In the genomic region with DNA sequence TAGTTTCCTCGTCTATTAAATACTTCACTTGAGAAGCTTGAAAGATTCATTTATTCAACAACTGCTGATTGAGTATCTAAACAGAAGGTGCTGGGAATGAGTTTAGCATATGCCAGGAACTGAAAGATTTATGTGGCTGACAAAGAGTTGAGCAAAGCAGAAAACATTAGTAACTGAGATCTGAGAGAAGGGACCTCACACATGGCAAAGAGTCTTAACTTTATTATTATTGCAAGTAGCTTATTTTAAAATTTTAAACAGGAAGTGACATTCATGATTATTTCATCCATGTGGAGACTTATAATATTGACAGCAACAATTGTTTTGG, we compare ENCODE assay signal across 16 cellular contexts.
DNase-seq lines count a peak whose midpoint lies in the region; ATAC-seq and TF ChIP-seq lines count a peak whose summit lies in the region.
"Had no signal": no experiment of that assay in that cellular context is flagged by ENCODE, and none has a peak within 500 bp of the region (broad histone marks: within the 10 kb centered on the region; RNA-seq: fewer than 3 reads in every experiment).

No MANE protein-coding gene starts in this region.

- no peak overlapping the region for H3K9ac ChIP-seq in DND-41 (ENCODE audit: low read depth, low read length)
- no peak overlapping the region for H3K9ac ChIP-seq in Loucy (ENCODE audit: low read depth, low read length, poor library complexity, severe bottlenecking)
- H3K9ac ChIP-seq: BLaER1 had no signal

- no peaks in the 10 kb centered on the region for H3K27me3 Mint-ChIP-seq in T-helper 17 cell
- H3K27me3 Mint-ChIP-seq: IgD-negative memory B cell had no signal

- H3K4me1 ChIP-seq in DND-41 (ENCODE audit: insufficient read depth, low read length) = no peaks in the 10 kb centered on the region
- H3K4me1 ChIP-seq in Loucy (ENCODE audit: insufficient read depth, low read length, poor library complexity, severe bottlenecking) = no peaks in the 10 kb centered on the region
- H3K4me1 ChIP-seq: BLaER1 had no signal

- H3K27ac Mint-ChIP-seq in T-helper 17 cell = no peak overlapping the region
- H3K27ac Mint-ChIP-seq: activated CD4-positive, alpha-beta T cell treated with anti-CD3 and anti-CD28 coated beads, Interleukin-2, amount 10 ng/mL, durations not matched to agents 7 days and 5 days; stimulated activated naive B cell treated with anti-CD40 and anti-IgM and Interleukin-4, amounts not matched to agents 10 μg/mL and 1 μg/mL and 100 μg/mL, for 72 hours had no signal

- peaks cover 4% of the 10 kb centered on the region for H3K4me1 Mint-ChIP-seq in T-helper 17 cell

- H3K27ac ChIP-seq in DND-41 (ENCODE audit: low read length) = no peak overlapping the region
- H3K27ac ChIP-seq: BLaER1, coronary artery had no signal

- TF ChIP-seq CTCF in DND-41 (IDR thresholded peaks at IDR 0.05; ENCODE audit: borderline replicate concordance, extremely low read depth, low read length, poor library complexity, severe bottlenecking) (no peak), Loucy (conservative IDR thresholded peaks at IDR 0.05; ENCODE audit: low read length) (no peak)

- H3K9me3 ChIP-seq in DND-41 (ENCODE audit: insufficient read depth, low read length, severe bottlenecking) (peaks cover 4% of the 10 kb centered on the region), Loucy (ENCODE audit: insufficient read depth, low read depth, low read length) (peaks cover 13% of the 10 kb centered on the region; the same call in 1 of the 2 replicates), T-helper 17 cell (ENCODE audit: control insufficient read depth, low read length, poor library complexity, severe bottlenecking) (no peaks in the 10 kb centered on the region)
- H3K9me3 ChIP-seq: BLaER1 had no signal

- H4K20me1 ChIP-seq in DND-41 (ENCODE audit: insufficient read depth, low read length) (no peaks in the 10 kb centered on the region), Loucy (ENCODE audit: insufficient read depth, low read length, poor library complexity, severe bottlenecking) (no peaks in the 10 kb centered on the region)
- H4K20me1 ChIP-seq: BLaER1 had no signal

- H2AFZ ChIP-seq in DND-41 (ENCODE audit: low read depth, low read length) (0 out of 2 replicates have a peak overlapping the region, but pooled peaks have one; percentile 25), Loucy (ENCODE audit: low read length) (peak overlapping the region; percentile 14; the same call in 1 of the 2 replicates)

- no peak overlapping the region for H3K4me3 ChIP-seq in DND-41 (ENCODE audit: low read depth in 1 of 2, low read length in 2 of 2)
- H3K4me3 ChIP-seq in Loucy (ENCODE audit: low read length, poor library complexity, severe bottlenecking) = no peak overlapping the region
- H3K4me3 ChIP-seq: BLaER1, coronary artery had no signal

- H3K79me2 ChIP-seq in DND-41 (ENCODE audit: insufficient read depth, low read length) (no peaks in the 10 kb centered on the region), Loucy (ENCODE audit: insufficient read depth, low read length) (no peaks in the 10 kb centered on the region)

- H3K27me3 ChIP-seq in DND-41 (ENCODE audit: insufficient read depth, low read length, poor library complexity) (no peaks in the 10 kb centered on the region), Loucy (ENCODE audit: insufficient read depth, low read length, poor library complexity, severe bottlenecking) (no peaks in the 10 kb centered on the region)
- H3K27me3 ChIP-seq: BLaER1 had no signal

- DNase-seq in DND-41 = no peak
- DNase-seq in left kidney (ENCODE audit: low read depth, low spot score) = peak; percentile 22
- no peak for DNase-seq in ACHN
- DNase-seq in T-helper 17 cell = no peak
- DNase-seq: activated CD4-positive, alpha-beta T cell treated with anti-CD3 and anti-CD28 coated beads, Interleukin-2, amount 10 ng/mL, durations not matched to agents 7 days and 5 days; amygdala; midbrain; NCI-H1105 treated with DMSO at 0.1 percent for 48 hours; SIG-M5; stimulated activated naive B cell treated with anti-CD40 and anti-IgM and Interleukin-4, amounts not matched to agents 10 μg/mL and 1 μg/mL and 100 μg/mL, for 72 hours had no signal

- ATAC-seq in DND-41 (ENCODE audit: insufficient read depth, low read depth) (no peak), GM19468 (IDR thresholded peaks at IDR 0.05; ENCODE audit: extremely low read depth, unreplicated experiment) (peak; percentile 17), HG03025 (IDR thresholded peaks at IDR 0.05; ENCODE audit: low FRiP score, unreplicated experiment) (no peak), T-helper 17 cell (no peak)

- H3K9me2 ChIP-seq in Loucy (replicated peaks; ENCODE audit: low read depth, low read length) = no peaks in the 10 kb centered on the region

- no peak overlapping the region for H3K4me2 ChIP-seq in DND-41 (ENCODE audit: insufficient read depth, low read length)
- no peak overlapping the region for H3K4me2 ChIP-seq in Loucy (ENCODE audit: low read depth, low read length, poor library complexity, severe bottlenecking)
- H3K4me2 ChIP-seq: BLaER1 had no signal

- H3K36me3 Mint-ChIP-seq in T-helper 17 cell (ENCODE audit: low read depth) = no peaks in the 10 kb centered on the region
- H3K36me3 Mint-ChIP-seq: IgD-negative memory B cell had no signal

- H3F3A ChIP-seq in Loucy (ENCODE audit: low read depth) = no peaks in the 10 kb centered on the region

- H3K4me3 Mint-ChIP-seq in T-helper 17 cell = no peak overlapping the region
- H3K4me3 Mint-ChIP-seq: activated CD4-positive, alpha-beta T cell treated with anti-CD3 and anti-CD28 coated beads, Interleukin-2, amount 10 ng/mL, durations not matched to agents 7 days and 5 days; stimulated activated naive B cell treated with anti-CD40 and anti-IgM and Interleukin-4, amounts not matched to agents 10 μg/mL and 1 μg/mL and 100 μg/mL, for 72 hours had no signal

- H3K36me3 ChIP-seq in DND-41 (ENCODE audit: insufficient read depth, low read length) = no peaks in the 10 kb centered on the region
- no peaks in the 10 kb centered on the region for H3K36me3 ChIP-seq in Loucy (ENCODE audit: insufficient read depth, low read length)
- H3K36me3 ChIP-seq: BLaER1 had no signal

- in situ Hi-C loops in ACHN (cut with HindIII; ENCODE audit: low pct_ligation_motif_present, low pct_unique_long_range_greater_than_20kb, low sequenced_read_pairs) = no loop called here
